In genomic region chr18:10033038-10033437, GRCh38 we compare ENCODE assay signal across 1 cellular context.
TF ChIP-seq lines count a peak whose summit lies in the region.

No MANE protein-coding gene starts in this region.

TF ChIP-seq in H1, 55 proteins besides CTCF, POLR2A, EP300 and RAD21 (continued from another document):
- TF ChIP-seq EZH2 (IDR thresholded peaks at IDR 0.05; ENCODE audit: low read depth, low read length, severe bottlenecking) = no peak
- no peak for TF ChIP-seq SP2 (IDR thresholded peaks at IDR 0.05; ENCODE audit: low read length)
- TF ChIP-seq HDAC6 (IDR thresholded peaks at IDR 0.05; ENCODE audit: low read depth, low read length) = no peak
- no peak for TF ChIP-seq SIX5 (IDR thresholded peaks at IDR 0.05; ENCODE audit: low read depth, low read length)
- no peak for TF ChIP-seq YY1 (IDR thresholded peaks at IDR 0.05; ENCODE audit: low read depth, low read length)
- no peak for TF ChIP-seq ATF2 (IDR thresholded peaks at IDR 0.05; ENCODE audit: low read length)
- TF ChIP-seq NRF1 (IDR thresholded peaks at IDR 0.05; ENCODE audit: low read depth, low read length) = no peak
- TF ChIP-seq BRCA1 (IDR thresholded peaks at IDR 0.05; ENCODE audit: low read depth, low read length) = no peak
- no peak for TF ChIP-seq CREB1 (IDR thresholded peaks at IDR 0.05)
- no peak for TF ChIP-seq NANOG (IDR thresholded peaks at IDR 0.05; ENCODE audit: insufficient read depth, low read depth, low read length, poor library complexity, severe bottlenecking)
- no peak for TF ChIP-seq CHD7 (IDR thresholded peaks at IDR 0.05; ENCODE audit: insufficient replicate concordance, low read length)
- TF ChIP-seq POLR2AphosphoS5 (IDR thresholded peaks at IDR 0.05; ENCODE audit: low read depth, low read length) = no peak
- TF ChIP-seq CTBP2 (IDR thresholded peaks at IDR 0.05; ENCODE audit: borderline replicate concordance, insufficient read depth, insufficient read length, low read length) = no peak
- TF ChIP-seq KDM5A (IDR thresholded peaks at IDR 0.05; ENCODE audit: low read length) = no peak
- no peak for TF ChIP-seq TAF1 (IDR thresholded peaks at IDR 0.05; ENCODE audit: low read depth, low read length)
